Comparison of ENCODE assay signal across 1 cellular context in the genomic region with DNA sequence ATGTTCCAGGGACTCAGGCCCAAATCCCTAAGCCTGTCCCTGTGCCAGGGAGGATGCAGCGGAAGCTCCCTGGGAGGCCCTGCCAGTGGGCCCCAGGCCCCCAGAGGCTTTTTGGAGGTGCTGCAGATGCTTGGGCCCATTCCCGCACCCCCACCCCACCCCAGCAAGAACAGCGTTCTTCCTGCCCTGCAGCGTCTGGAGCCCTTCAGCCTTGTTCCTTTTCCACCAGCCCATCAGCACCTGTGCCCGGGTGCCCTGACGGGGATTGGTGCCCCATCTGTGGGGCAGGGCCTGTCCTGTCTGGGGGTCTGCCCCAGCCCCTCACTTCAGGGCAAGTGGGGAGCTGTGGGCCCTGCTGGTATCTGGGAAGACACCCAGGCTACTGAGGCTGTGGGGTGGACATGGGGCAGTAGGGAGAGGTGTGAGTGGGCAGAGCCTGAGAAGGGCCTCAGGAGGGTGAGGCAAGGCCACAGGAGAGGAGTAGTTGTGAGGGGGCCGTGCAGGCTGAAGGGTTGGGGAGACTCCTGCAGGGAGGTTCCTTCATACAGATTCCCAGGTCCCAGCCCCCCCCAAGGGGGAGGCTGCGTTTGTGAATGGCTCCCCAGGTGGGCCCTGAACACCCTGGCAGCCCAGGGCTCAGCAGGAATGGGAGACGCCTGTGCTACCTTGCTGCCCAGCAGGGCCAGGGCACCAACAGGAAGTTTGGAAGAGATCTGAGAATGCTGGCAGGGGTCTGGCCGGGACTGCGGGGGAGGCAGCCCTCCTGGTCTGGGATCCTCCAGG.
TF ChIP-seq lines count a peak whose summit lies in the region.

No MANE protein-coding gene starts in this region.

TF ChIP-seq in SK-N-SH, 30 proteins besides CTCF, POLR2A, EP300 and RAD21 (continued from another document):
- TF ChIP-seq, protein P1, sequence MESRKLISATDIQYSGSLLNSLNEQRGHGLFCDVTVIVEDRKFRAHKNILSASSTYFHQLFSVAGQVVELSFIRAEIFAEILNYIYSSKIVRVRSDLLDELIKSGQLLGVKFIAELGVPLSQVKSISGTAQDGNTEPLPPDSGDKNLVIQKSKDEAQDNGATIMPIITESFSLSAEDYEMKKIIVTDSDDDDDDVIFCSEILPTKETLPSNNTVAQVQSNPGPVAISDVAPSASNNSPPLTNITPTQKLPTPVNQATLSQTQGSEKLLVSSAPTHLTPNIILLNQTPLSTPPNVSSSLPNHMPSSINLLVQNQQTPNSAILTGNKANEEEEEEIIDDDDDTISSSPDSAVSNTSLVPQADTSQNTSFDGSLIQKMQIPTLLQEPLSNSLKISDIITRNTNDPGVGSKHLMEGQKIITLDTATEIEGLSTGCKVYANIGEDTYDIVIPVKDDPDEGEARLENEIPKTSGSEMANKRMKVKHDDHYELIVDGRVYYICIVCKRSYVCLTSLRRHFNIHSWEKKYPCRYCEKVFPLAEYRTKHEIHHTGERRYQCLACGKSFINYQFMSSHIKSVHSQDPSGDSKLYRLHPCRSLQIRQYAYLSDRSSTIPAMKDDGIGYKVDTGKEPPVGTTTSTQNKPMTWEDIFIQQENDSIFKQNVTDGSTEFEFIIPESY (IDR thresholded peaks at IDR 0.05; ENCODE audit: borderline replicate concordance, low read depth) = no peak
- TF ChIP-seq FOXM1 (IDR thresholded peaks at IDR 0.05; ENCODE audit: low read depth) (no peak), RXRA (IDR thresholded peaks at IDR 0.05; ENCODE audit: borderline replicate concordance, low read depth) (no peak), NRF1 (IDR thresholded peaks at IDR 0.05; ENCODE audit: low read depth, low read length) (no peak), GATA2 (CRISPR knock-in tag; IDR thresholded peaks at IDR 0.05) (no peak), EZH2phosphoT487 (IDR thresholded peaks at IDR 0.05; ENCODE audit: borderline replicate concordance, low read depth) (no peak)
- TF ChIP-seq, protein P2, sequence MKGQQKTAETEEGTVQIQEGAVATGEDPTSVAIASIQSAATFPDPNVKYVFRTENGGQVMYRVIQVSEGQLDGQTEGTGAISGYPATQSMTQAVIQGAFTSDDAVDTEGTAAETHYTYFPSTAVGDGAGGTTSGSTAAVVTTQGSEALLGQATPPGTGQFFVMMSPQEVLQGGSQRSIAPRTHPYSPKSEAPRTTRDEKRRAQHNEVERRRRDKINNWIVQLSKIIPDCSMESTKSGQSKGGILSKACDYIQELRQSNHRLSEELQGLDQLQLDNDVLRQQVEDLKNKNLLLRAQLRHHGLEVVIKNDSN (IDR thresholded peaks at IDR 0.05; ENCODE audit: borderline replicate concordance, low read depth) = no peak
- TF ChIP-seq, protein P3, sequence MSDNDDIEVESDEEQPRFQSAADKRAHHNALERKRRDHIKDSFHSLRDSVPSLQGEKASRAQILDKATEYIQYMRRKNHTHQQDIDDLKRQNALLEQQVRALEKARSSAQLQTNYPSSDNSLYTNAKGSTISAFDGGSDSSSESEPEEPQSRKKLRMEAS (IDR thresholded peaks at IDR 0.05; ENCODE audit: low read depth) = no peak
- TF ChIP-seq, protein P4, sequence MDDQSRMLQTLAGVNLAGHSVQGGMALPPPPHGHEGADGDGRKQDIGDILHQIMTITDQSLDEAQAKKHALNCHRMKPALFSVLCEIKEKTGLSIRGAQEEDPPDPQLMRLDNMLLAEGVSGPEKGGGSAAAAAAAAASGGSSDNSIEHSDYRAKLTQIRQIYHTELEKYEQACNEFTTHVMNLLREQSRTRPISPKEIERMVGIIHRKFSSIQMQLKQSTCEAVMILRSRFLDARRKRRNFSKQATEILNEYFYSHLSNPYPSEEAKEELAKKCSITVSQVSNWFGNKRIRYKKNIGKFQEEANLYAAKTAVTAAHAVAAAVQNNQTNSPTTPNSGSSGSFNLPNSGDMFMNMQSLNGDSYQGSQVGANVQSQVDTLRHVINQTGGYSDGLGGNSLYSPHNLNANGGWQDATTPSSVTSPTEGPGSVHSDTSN (IDR thresholded peaks at IDR 0.05) = no peak
